Comparison of ENCODE assay signal across 15 cellular contexts in genomic region chr7:6658618-6659345, GRCh38. TPM values are rescaled to one million over a fixed set of nuclear protein-coding genes. Genes with fewer than 3 reads are reported as not detected.
DNase-seq lines count a peak whose midpoint lies in the region; ATAC-seq and TF ChIP-seq lines count a peak whose summit lies in the region.
"Had no signal": no experiment of that assay in that cellular context is flagged by ENCODE, and none has a peak within 500 bp of the region (broad histone marks: within the 10 kb centered on the region; RNA-seq: fewer than 3 reads in every experiment).

No MANE protein-coding gene starts in this region.

- H3K4me1 ChIP-seq in endocrine pancreas (ENCODE audit: control insufficient read depth, insufficient read depth, low read length) = no peaks in the 10 kb centered on the region

- no peaks in the 10 kb centered on the region for H3K9me3 ChIP-seq in endocrine pancreas (ENCODE audit: control insufficient read depth, low read length)
- H3K9me3 ChIP-seq: neutrophil had no signal

- H3K36me3 Mint-ChIP-seq in activated naive CD8-positive, alpha-beta T cell = peaks cover 3% of the 10 kb centered on the region
- H3K36me3 Mint-ChIP-seq in activated naive CD8-positive, alpha-beta T cell treated with anti-CD3 and anti-CD28 coated beads for 36 hours = peaks cover 12% of the 10 kb centered on the region
- H3K36me3 Mint-ChIP-seq in type B pancreatic cell = peaks cover 9% of the 10 kb centered on the region

- no peaks in the 10 kb centered on the region for H3K9me3 Mint-ChIP-seq in activated naive CD8-positive, alpha-beta T cell (ENCODE audit: low read depth)
- H3K9me3 Mint-ChIP-seq in activated naive CD8-positive, alpha-beta T cell treated with anti-CD3 and anti-CD28 coated beads for 36 hours = no peaks in the 10 kb centered on the region
- no peaks in the 10 kb centered on the region for H3K9me3 Mint-ChIP-seq in type B pancreatic cell

- no peak for TF ChIP-seq CTCF in type B pancreatic cell (conservative IDR thresholded peaks at IDR 0.05)

- H3K4me3 ChIP-seq in endocrine pancreas (ENCODE audit: control insufficient read depth, insufficient read depth, low read length) = no peak overlapping the region

- no peak overlapping the region for H3K4me3 Mint-ChIP-seq in activated naive CD8-positive, alpha-beta T cell
- H3K4me3 Mint-ChIP-seq in activated naive CD8-positive, alpha-beta T cell treated with anti-CD3 and anti-CD28 coated beads for 36 hours = no peak overlapping the region
- no peak overlapping the region for H3K4me3 Mint-ChIP-seq in type B pancreatic cell
- H3K4me3 Mint-ChIP-seq: activated CD8-positive, alpha-beta memory T cell treated with anti-CD3 and anti-CD28 coated beads, Interleukin-2, amount 10 ng/mL, durations not matched to agents 7 days and 5 days; activated naive CD4-positive, alpha-beta T cell treated with anti-CD3 and anti-CD28 coated beads, Interleukin-2, amount 10 ng/mL, durations not matched to agents 7 days and 5 days had no signal

- H3K27ac Mint-ChIP-seq in activated naive CD8-positive, alpha-beta T cell = peak overlapping the region; percentile 68
- no peak overlapping the region for H3K27ac Mint-ChIP-seq in activated naive CD8-positive, alpha-beta T cell treated with anti-CD3 and anti-CD28 coated beads for 36 hours
- no peak overlapping the region for H3K27ac Mint-ChIP-seq in type B pancreatic cell
- H3K27ac Mint-ChIP-seq: activated CD8-positive, alpha-beta memory T cell treated with anti-CD3 and anti-CD28 coated beads, Interleukin-2, amount 10 ng/mL, durations not matched to agents 7 days and 5 days had no signal

- no peak for ATAC-seq in HG02571 (IDR thresholded peaks at IDR 0.05; ENCODE audit: unreplicated experiment)
- ATAC-seq: activated CD8-positive, alpha-beta memory T cell treated with anti-CD3 and anti-CD28 coated beads, Interleukin-2, amount 10 ng/mL, durations not matched to agents 7 days and 5 days had no signal

- H3K27me3 ChIP-seq in endocrine pancreas (ENCODE audit: control insufficient read depth, insufficient read depth, low read length) = no peaks in the 10 kb centered on the region
- H3K27me3 ChIP-seq: brain microvascular endothelial cell had no signal

- H3K27me3 Mint-ChIP-seq in activated naive CD8-positive, alpha-beta T cell = no peaks in the 10 kb centered on the region
- no peaks in the 10 kb centered on the region for H3K27me3 Mint-ChIP-seq in activated naive CD8-positive, alpha-beta T cell treated with anti-CD3 and anti-CD28 coated beads for 36 hours
- H3K27me3 Mint-ChIP-seq in type B pancreatic cell = peaks cover 4% of the 10 kb centered on the region

- H3K36me3 ChIP-seq in endocrine pancreas (ENCODE audit: control insufficient read depth, insufficient read depth, low read length) = peaks cover 5% of the 10 kb centered on the region

- H3K9ac ChIP-seq in endocrine pancreas (ENCODE audit: control insufficient read depth, insufficient read depth, low read length) = peak overlapping the region; percentile 14

- peaks cover 16% of the 10 kb centered on the region for H3K4me1 Mint-ChIP-seq in activated naive CD8-positive, alpha-beta T cell (ENCODE audit: low read depth)
- H3K4me1 Mint-ChIP-seq in activated naive CD8-positive, alpha-beta T cell treated with anti-CD3 and anti-CD28 coated beads for 36 hours = peaks cover 15% of the 10 kb centered on the region
- H3K4me1 Mint-ChIP-seq in type B pancreatic cell (ENCODE audit: unreplicated experiment) = no peaks in the 10 kb centered on the region
- H3K4me1 Mint-ChIP-seq: activated CD8-positive, alpha-beta memory T cell treated with anti-CD3 and anti-CD28 coated beads, Interleukin-2, amount 10 ng/mL, durations not matched to agents 7 days and 5 days; activated naive CD4-positive, alpha-beta T cell treated with anti-CD3 and anti-CD28 coated beads, Interleukin-2, amount 10 ng/mL, durations not matched to agents 7 days and 5 days had no signal

- DNase-seq in activated naive CD8-positive, alpha-beta T cell treated with anti-CD3 and anti-CD28 coated beads for 36 hours = no peak
- DNase-seq in NCI-H69 (lab: John Stamatoyannopoulos, UW) (peak; percentile 29), UCSD-AML1 (lab: John Stamatoyannopoulos, UW; ENCODE audit: unreplicated experiment) (no peak), type B pancreatic cell (ENCODE audit: extremely low spot score, unreplicated experiment) (no peak)
- no peak for DNase-seq in stimulated activated CD4-positive, alpha-beta T cell treated with anti-CD3 and anti-CD28 coated beads, Interleukin-4, amount 100 ng/mL, for 24 hours
- DNase-seq: activated CD8-positive, alpha-beta memory T cell treated with anti-CD3 and anti-CD28 coated beads, Interleukin-2, amount 10 ng/mL, durations not matched to agents 7 days and 5 days; activated naive CD4-positive, alpha-beta T cell treated with anti-CD3 and anti-CD28 coated beads, Interleukin-2, amount 10 ng/mL, durations not matched to agents 7 days and 5 days; brain microvascular endothelial cell; dermis blood vessel endothelial cell; NCI-H2081 treated with DMSO at 0.1 percent for 48 hours; stimulated activated CD4-positive, alpha-beta T cell treated with anti-CD3 and anti-CD28 coated beads, Interleukin-15, amount 100 ng/mL, for 24 hours had no signal

RNA-seq across cellular contexts. Expression of gene ZNF316, which starts 21.7 kb away (rescaled TPM):
- total RNA-seq in activated naive CD8-positive, alpha-beta T cell treated with anti-CD3 and anti-CD28 coated beads for 36 hours = 10 to 100 TPM; 17.2 to 19.0 TPM
- 37.1 and 46.8 TPM in 2 replicates for total RNA-seq in type B pancreatic cell (ENCODE audit: low replicate concordance)

RNA-seq across cellular contexts. Expression of gene ZNF853, which starts 43.4 kb away (rescaled TPM):
- 1 to 10 TPM; 2.2 TPM for total RNA-seq in activated naive CD8-positive, alpha-beta T cell treated with anti-CD3 and anti-CD28 coated beads for 36 hours
- total RNA-seq in type B pancreatic cell (ENCODE audit: low replicate concordance) = 5.0 and 9.2 TPM in 2 replicates

RNA-seq across cellular contexts. Expression of gene ZNF12, which starts 48.0 kb away (rescaled TPM):
- 10 to 100 TPM; 17.2 to 18.2 TPM for total RNA-seq in activated naive CD8-positive, alpha-beta T cell treated with anti-CD3 and anti-CD28 coated beads for 36 hours
- 28.3 and 30.9 TPM in 2 replicates for total RNA-seq in type B pancreatic cell (ENCODE audit: low replicate concordance)
